Comparison of ENCODE assay signal across 1 cellular context in genomic region chr14:103121161-103121845, GRCh38.
TF ChIP-seq lines count a peak whose summit lies in the region.

No MANE protein-coding gene starts in this region.

TF ChIP-seq in A549, 52 proteins besides CTCF, POLR2A, EP300 and RAD21 (continued from another document):
- TF ChIP-seq, protein P1, sequence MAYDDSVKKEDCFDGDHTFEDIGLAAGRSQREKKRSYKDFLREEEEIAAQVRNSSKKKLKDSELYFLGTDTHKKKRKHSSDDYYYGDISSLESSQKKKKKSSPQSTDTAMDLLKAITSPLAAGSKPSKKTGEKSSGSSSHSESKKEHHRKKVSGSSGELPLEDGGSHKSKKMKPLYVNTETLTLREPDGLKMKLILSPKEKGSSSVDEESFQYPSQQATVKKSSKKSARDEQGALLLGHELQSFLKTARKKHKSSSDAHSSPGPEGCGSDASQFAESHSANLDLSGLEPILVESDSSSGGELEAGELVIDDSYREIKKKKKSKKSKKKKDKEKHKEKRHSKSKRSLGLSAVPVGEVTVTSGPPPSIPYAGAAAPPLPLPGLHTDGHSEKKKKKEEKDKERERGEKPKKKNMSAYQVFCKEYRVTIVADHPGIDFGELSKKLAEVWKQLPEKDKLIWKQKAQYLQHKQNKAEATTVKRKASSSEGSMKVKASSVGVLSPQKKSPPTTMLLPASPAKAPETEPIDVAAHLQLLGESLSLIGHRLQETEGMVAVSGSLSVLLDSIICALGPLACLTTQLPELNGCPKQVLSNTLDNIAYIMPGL (CRISPR knock-in tag; IDR thresholded peaks at IDR 0.05; ENCODE audit: borderline replicate concordance): no peak
- TF ChIP-seq ESRRA (IDR thresholded peaks at IDR 0.05; ENCODE audit: borderline replicate concordance, low read length) (no peak), FOSB (CRISPR knock-in tag; IDR thresholded peaks at IDR 0.05) (no peak), POLR2AphosphoS2 (conservative IDR thresholded peaks at IDR 0.05; ENCODE audit: low read length) (no peak), TP53 (CRISPR knock-in tag; IDR thresholded peaks at IDR 0.05) (peak; percentile 50; the same call in 1 of the 2 replicates), USF2 (IDR thresholded peaks at IDR 0.05) (no peak; the same call in 1 of the 2 replicates), HOXB5 (CRISPR knock-in tag; IDR thresholded peaks at IDR 0.05) (peak; percentile 49; the same call in 1 of the 2 replicates), HDAC2 (IDR thresholded peaks at IDR 0.05) (no peak), RNF2 (IDR thresholded peaks at IDR 0.05; ENCODE audit: borderline replicate concordance, low read depth) (no peak), KDM5A (IDR thresholded peaks at IDR 0.05) (no peak), HEYL (CRISPR knock-in tag; IDR thresholded peaks at IDR 0.05) (0 out of 2 replicates have a peak, but pooled peaks have one; percentile 33), ZFP36 (IDR thresholded peaks at IDR 0.05; ENCODE audit: borderline replicate concordance, partially characterized antibody) (no peak), NPAS2 (CRISPR knock-in tag; IDR thresholded peaks at IDR 0.05; ENCODE audit: borderline replicate concordance) (no peak), ZSCAN20 (CRISPR knock-in tag; IDR thresholded peaks at IDR 0.05) (0 out of 2 replicates have a peak, but pooled peaks have one; percentile 9), FOSL2 (IDR thresholded peaks at IDR 0.05) (no peak), FOSL2 (CRISPR knock-in tag; IDR thresholded peaks at IDR 0.05) (no peak), MYC (IDR thresholded peaks at IDR 0.05; ENCODE audit: borderline replicate concordance, low read length) (no peak), GATA3 (IDR thresholded peaks at IDR 0.05; ENCODE audit: borderline replicate concordance) (0 out of 2 replicates have a peak, but pooled peaks have one; percentile 23), CBX2 (IDR thresholded peaks at IDR 0.05; ENCODE audit: borderline replicate concordance, low read depth) (no peak), REST (IDR thresholded peaks at IDR 0.05) (no peak)
- TF ChIP-seq, protein P2, sequence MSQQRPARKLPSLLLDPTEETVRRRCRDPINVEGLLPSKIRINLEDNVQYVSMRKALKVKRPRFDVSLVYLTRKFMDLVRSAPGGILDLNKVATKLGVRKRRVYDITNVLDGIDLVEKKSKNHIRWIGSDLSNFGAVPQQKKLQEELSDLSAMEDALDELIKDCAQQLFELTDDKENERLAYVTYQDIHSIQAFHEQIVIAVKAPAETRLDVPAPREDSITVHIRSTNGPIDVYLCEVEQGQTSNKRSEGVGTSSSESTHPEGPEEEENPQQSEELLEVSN (IDR thresholded peaks at IDR 0.05; ENCODE audit: borderline replicate concordance, low read depth): peak; percentile 34; the same call in 1 of the 2 replicates
